1 cellular context compared by ENCODE assay signal in genomic region chr4:158850371-158850770, GRCh38.
TF ChIP-seq lines count a peak whose summit lies in the region.

No MANE protein-coding gene starts in this region.

TF ChIP-seq in GM23338, 12 proteins besides CTCF, POLR2A, EP300 and RAD21 (continued from another document):
- TF ChIP-seq ETS1 (IDR thresholded peaks at IDR 0.05): no peak
- TF ChIP-seq ZNF462 (CRISPR knock-in tag; IDR thresholded peaks at IDR 0.05): no peak
- TF ChIP-seq JUNB (IDR thresholded peaks at IDR 0.05; ENCODE audit: unreplicated experiment): no peak
- TF ChIP-seq ZNF114 (CRISPR knock-in tag; IDR thresholded peaks at IDR 0.05): no peak
